ENCODE assay signal across 2 cellular contexts in the genomic region with DNA sequence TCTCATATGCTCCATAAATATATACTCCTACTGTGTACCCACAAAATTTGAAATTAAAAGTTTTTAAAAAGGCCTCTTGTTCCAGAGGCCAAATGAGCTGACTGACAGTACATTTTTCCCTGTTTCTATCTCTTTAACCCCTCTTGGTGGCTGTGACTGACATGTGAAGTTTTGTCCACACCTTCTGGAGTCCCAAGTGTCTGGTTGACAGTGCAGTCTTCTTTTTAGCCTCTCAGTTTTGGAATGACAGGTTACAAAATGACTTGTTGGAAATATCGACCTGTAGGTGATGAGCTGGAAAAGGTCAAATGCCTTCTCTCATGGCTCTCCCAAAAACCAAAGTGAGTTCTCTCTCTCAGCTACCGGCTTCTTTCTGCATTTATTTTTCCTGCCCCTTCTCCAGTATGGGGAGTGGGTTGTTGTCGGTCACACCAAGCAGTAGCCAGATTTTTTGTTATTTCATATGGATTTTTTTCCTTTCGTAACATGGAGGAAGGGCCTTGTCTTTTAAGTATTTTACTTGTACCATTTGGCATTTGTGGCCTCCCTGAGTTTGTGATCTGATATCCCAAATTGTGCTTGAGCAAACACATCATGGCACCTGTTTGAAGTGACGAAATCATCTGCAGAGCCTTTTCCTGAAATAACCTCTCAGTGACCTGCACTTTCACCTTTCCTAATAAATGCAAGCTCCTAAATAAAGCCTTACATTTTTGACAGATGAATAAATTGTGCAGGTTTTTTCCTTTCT.
A peak's percentile ranks its signal among the peaks of the same experiment; 100 is the strongest.
TF ChIP-seq lines count a peak whose summit lies in the region.

No MANE protein-coding gene starts in this region.

TF ChIP-seq in liver, 16 proteins besides CTCF, POLR2A, EP300 and RAD21 (continued from another document):
- TF ChIP-seq, protein P1, sequence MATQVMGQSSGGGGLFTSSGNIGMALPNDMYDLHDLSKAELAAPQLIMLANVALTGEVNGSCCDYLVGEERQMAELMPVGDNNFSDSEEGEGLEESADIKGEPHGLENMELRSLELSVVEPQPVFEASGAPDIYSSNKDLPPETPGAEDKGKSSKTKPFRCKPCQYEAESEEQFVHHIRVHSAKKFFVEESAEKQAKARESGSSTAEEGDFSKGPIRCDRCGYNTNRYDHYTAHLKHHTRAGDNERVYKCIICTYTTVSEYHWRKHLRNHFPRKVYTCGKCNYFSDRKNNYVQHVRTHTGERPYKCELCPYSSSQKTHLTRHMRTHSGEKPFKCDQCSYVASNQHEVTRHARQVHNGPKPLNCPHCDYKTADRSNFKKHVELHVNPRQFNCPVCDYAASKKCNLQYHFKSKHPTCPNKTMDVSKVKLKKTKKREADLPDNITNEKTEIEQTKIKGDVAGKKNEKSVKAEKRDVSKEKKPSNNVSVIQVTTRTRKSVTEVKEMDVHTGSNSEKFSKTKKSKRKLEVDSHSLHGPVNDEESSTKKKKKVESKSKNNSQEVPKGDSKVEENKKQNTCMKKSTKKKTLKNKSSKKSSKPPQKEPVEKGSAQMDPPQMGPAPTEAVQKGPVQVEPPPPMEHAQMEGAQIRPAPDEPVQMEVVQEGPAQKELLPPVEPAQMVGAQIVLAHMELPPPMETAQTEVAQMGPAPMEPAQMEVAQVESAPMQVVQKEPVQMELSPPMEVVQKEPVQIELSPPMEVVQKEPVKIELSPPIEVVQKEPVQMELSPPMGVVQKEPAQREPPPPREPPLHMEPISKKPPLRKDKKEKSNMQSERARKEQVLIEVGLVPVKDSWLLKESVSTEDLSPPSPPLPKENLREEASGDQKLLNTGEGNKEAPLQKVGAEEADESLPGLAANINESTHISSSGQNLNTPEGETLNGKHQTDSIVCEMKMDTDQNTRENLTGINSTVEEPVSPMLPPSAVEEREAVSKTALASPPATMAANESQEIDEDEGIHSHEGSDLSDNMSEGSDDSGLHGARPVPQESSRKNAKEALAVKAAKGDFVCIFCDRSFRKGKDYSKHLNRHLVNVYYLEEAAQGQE (IDR thresholded peaks at IDR 0.05) = peak; percentile 74
- TF ChIP-seq NR2F2 (IDR thresholded peaks at IDR 0.05) (peak; percentile 69), GABPA (IDR thresholded peaks at IDR 0.05 in 1 of 2, conservative IDR thresholded peaks at IDR 0.05 in 1 of 2) (no peak), FOXA1 (IDR thresholded peaks at IDR 0.05) (no peak), YY1 (IDR thresholded peaks at IDR 0.05) (peak; percentile 93), TAF1 (conservative IDR thresholded peaks at IDR 0.05) (no peak), HNF4A (conservative IDR thresholded peaks at IDR 0.05) (peak; percentile 73 to 78), EGR1 (IDR thresholded peaks at IDR 0.05; ENCODE audit: low read depth in 2 of 2) (peak in 1 of 2 donors; percentile 67), HNF4G (IDR thresholded peaks at IDR 0.05) (no peak), RXRA (IDR thresholded peaks at IDR 0.05) (peak; percentile 93 to 96)
- TF ChIP-seq, protein P2, sequence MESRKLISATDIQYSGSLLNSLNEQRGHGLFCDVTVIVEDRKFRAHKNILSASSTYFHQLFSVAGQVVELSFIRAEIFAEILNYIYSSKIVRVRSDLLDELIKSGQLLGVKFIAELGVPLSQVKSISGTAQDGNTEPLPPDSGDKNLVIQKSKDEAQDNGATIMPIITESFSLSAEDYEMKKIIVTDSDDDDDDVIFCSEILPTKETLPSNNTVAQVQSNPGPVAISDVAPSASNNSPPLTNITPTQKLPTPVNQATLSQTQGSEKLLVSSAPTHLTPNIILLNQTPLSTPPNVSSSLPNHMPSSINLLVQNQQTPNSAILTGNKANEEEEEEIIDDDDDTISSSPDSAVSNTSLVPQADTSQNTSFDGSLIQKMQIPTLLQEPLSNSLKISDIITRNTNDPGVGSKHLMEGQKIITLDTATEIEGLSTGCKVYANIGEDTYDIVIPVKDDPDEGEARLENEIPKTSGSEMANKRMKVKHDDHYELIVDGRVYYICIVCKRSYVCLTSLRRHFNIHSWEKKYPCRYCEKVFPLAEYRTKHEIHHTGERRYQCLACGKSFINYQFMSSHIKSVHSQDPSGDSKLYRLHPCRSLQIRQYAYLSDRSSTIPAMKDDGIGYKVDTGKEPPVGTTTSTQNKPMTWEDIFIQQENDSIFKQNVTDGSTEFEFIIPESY (IDR thresholded peaks at IDR 0.05) = peak; percentile 51

TF ChIP-seq in HepG2, 621 proteins besides CTCF, POLR2A, EP300 and RAD21 (continued from another document):
- TF ChIP-seq, protein P3, sequence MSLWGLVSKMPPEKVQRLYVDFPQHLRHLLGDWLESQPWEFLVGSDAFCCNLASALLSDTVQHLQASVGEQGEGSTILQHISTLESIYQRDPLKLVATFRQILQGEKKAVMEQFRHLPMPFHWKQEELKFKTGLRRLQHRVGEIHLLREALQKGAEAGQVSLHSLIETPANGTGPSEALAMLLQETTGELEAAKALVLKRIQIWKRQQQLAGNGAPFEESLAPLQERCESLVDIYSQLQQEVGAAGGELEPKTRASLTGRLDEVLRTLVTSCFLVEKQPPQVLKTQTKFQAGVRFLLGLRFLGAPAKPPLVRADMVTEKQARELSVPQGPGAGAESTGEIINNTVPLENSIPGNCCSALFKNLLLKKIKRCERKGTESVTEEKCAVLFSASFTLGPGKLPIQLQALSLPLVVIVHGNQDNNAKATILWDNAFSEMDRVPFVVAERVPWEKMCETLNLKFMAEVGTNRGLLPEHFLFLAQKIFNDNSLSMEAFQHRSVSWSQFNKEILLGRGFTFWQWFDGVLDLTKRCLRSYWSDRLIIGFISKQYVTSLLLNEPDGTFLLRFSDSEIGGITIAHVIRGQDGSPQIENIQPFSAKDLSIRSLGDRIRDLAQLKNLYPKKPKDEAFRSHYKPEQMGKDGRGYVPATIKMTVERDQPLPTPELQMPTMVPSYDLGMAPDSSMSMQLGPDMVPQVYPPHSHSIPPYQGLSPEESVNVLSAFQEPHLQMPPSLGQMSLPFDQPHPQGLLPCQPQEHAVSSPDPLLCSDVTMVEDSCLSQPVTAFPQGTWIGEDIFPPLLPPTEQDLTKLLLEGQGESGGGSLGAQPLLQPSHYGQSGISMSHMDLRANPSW (CRISPR knock-in tag; IDR thresholded peaks at IDR 0.05; ENCODE audit: borderline replicate concordance) = no peak
- TF ChIP-seq PHF5A (CRISPR knock-in tag; IDR thresholded peaks at IDR 0.05; ENCODE audit: low read depth, unreplicated experiment) = no peak
- TF ChIP-seq, protein P4, sequence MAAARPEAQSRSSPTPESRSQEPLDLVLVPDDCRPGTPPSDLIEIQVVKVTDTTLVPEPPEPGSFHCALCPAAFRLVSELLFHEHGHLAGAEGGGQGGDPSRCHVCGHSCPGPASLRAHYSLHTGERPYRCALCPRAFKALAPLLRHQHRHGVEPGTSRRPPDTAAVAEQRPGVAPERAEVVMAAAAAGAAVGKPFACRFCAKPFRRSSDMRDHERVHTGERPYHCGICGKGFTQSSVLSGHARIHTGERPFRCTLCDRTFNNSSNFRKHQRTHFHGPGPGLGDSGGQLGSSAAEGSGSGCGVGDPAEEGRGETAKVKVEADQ (CRISPR knock-in tag; IDR thresholded peaks at IDR 0.05; ENCODE audit: borderline replicate concordance) = no peak
- no peak for TF ChIP-seq ZNF382 (CRISPR knock-in tag; IDR thresholded peaks at IDR 0.05; ENCODE audit: borderline replicate concordance)
- TF ChIP-seq PAWR (CRISPR knock-in tag; IDR thresholded peaks at IDR 0.05; ENCODE audit: borderline replicate concordance) = no peak
- TF ChIP-seq KLF15 (CRISPR knock-in tag; IDR thresholded peaks at IDR 0.05; ENCODE audit: borderline replicate concordance) = no peak
